In the genomic region with DNA sequence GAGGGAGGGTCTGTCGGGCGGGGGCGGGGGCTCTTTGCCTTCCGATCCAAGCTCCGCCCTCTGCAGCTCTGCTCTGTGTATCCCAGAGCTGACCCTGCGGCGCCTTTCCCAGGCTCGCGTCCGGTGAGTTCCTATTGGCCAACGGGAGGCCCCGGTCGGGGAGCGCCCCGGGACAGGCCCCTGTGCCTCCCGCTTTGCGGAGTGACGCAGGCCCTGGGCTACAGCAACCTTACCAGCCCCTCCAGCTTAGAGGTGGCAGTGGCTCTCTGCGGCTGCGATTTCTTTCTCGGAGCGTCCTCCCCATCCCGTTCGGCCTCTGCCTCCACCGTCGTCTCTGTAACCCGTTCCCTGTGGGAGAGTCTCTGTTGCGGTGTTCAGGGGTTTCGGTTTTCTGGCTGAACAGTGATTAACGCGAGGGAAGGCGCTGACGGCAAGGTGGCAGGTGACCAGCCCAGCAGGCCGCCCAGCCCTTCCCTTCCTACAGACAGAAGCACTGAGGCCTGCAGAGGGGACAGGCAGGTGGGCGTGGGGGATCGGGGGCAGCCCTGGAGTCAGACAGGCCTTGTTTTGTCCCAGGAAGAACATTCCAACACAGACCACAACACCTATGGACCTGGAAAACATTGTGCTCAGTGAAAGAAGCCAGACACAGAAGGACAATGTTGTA, we compare ENCODE assay signal across 7 cellular contexts. TPM values are rescaled to one million over a fixed set of nuclear protein-coding genes. Genes with fewer than 3 reads are reported as not detected.
A peak's percentile ranks its signal among the peaks of the same experiment; 100 is the strongest.
DNase-seq lines count a peak whose midpoint lies in the region; ATAC-seq and TF ChIP-seq lines count a peak whose summit lies in the region.

No MANE protein-coding gene starts in this region.

- H3K4me1 Mint-ChIP-seq in activated T-helper 17 cell treated with anti-CD3 and anti-CD28 coated beads, Interleukin-2, amount 50 U/mL, for 72 hours: peaks cover 5% of the 10 kb centered on the region

- POLR2A ChIA-PET in SK-N-SH (lab: Yijun Ruan, JAX): no interaction called here

- CTCF ChIA-PET in SK-N-SH (lab: Yijun Ruan, JAX): interaction anchor here (1.1 to 9.6 kb wide), 5 partner anchors 13 to 292 kb away, joined by 3 to 297 read pairs (median 4); no protein-coding TSS in a partner anchor

- H3K4me1 ChIP-seq in heart left ventricle (peaks cover 0 to 31% (median 16%) of the 10 kb centered on the region in 12 donors), ovary (ENCODE audit: insufficient read depth) (peaks cover 3% of the 10 kb centered on the region), SK-N-SH (ENCODE audit: control insufficient read depth in 1 of 2, insufficient read depth in 2 of 2, low read depth in 1 of 2, low read length in 1 of 2) (peaks cover 0 to 2% of the 10 kb centered on the region in 2 experiments; a peak in 1 of 4 replicates)

- H3K9me3 Mint-ChIP-seq in activated T-helper 17 cell treated with anti-CD3 and anti-CD28 coated beads, Interleukin-2, amount 50 U/mL, for 72 hours: no peaks in the 10 kb centered on the region

- ATAC-seq in activated T-helper 17 cell treated with anti-CD3 and anti-CD28 coated beads, Interleukin-2, amount 50 U/mL, for 72 hours (replicated peaks): peak; percentile 21
- peak; percentile 90 to 97 (median 95) for ATAC-seq in heart left ventricle
- ATAC-seq in HG02884 (IDR thresholded peaks at IDR 0.05; ENCODE audit: unreplicated experiment): no peak

- H3K9me2 ChIP-seq in SK-N-SH: no peaks in the 10 kb centered on the region

- no peaks in the 10 kb centered on the region for H3K36me3 ChIP-seq in heart left ventricle
- H3K36me3 ChIP-seq in ovary: no peaks in the 10 kb centered on the region
- H3K36me3 ChIP-seq in SK-N-SH (replicated peaks in 1 of 2; ENCODE audit: control insufficient read depth in 1 of 2, insufficient read depth in 2 of 2, low read length in 1 of 2): no peaks in the 10 kb centered on the region

- H3K4me3 ChIP-seq in heart left ventricle (peak overlapping the region; percentile 50 to 75 (median 62)), ovary (peak overlapping the region; percentile 61), SK-N-SH (ENCODE audit: low read depth in 2 of 2, low read length in 1 of 2) (no peak overlapping the region)

- H3K4me3 Mint-ChIP-seq in activated T-helper 17 cell treated with anti-CD3 and anti-CD28 coated beads, Interleukin-2, amount 50 U/mL, for 72 hours: no peak overlapping the region

- H3F3A ChIP-seq in SK-N-SH (replicated peaks; ENCODE audit: insufficient read depth): no peaks in the 10 kb centered on the region

- no peaks in the 10 kb centered on the region for H3K79me2 ChIP-seq in SK-N-SH (ENCODE audit: insufficient read depth)

- no peak overlapping the region for H2AFZ ChIP-seq in SK-N-SH (ENCODE audit: low read depth)

- H3K27me3 Mint-ChIP-seq in activated T-helper 17 cell treated with anti-CD3 and anti-CD28 coated beads, Interleukin-2, amount 50 U/mL, for 72 hours: no peaks in the 10 kb centered on the region

- H3K27me3 ChIP-seq in heart left ventricle (no peaks in the 10 kb centered on the region), ovary (no peaks in the 10 kb centered on the region), SK-N-SH (ENCODE audit: insufficient read depth) (no peaks in the 10 kb centered on the region)

- H3K27ac ChIP-seq in heart left ventricle (peak overlapping the region; percentile 75 to 95 (median 92)), ovary (peak overlapping the region; percentile 37 to 73), SK-N-SH (ENCODE audit: low read depth in 2 of 2, low read length in 1 of 2) (no peak overlapping the region)

- no peak for TF ChIP-seq EP300 in ovary (IDR thresholded peaks at IDR 0.05)
- no peak for TF ChIP-seq EP300 in SK-N-SH (IDR thresholded peaks at IDR 0.05; ENCODE audit: borderline replicate concordance in 1 of 2, low read depth in 1 of 2, low read length in 1 of 2)

- 1 to 4% (median 3%) methylated on average over 28 to 36 of the region's 36 CpGs for WGBS in heart left ventricle, 4 donors
- 1 to 2% (median 1%) methylated on average over 33 to 36 of the region's 36 CpGs for WGBS in ovary, 3 donors
- WGBS in SK-N-SH (ENCODE audit: low lambda C conversion rate): 80% methylated on average over 18 of the region's 36 CpGs

- H3K4me2 ChIP-seq in SK-N-SH: no peak overlapping the region

- H3K9ac ChIP-seq in SK-N-SH: no peak overlapping the region

- H3K27ac Mint-ChIP-seq in activated T-helper 17 cell treated with anti-CD3 and anti-CD28 coated beads, Interleukin-2, amount 50 U/mL, for 72 hours: no peak overlapping the region

- TF ChIP-seq CTCF in heart left ventricle (IDR thresholded peaks at IDR 0.05) (no peak), ovary (IDR thresholded peaks at IDR 0.05) (no peak), SK-N-SH (IDR thresholded peaks at IDR 0.05) (no peak)

- intact Hi-C loops in heart left ventricle (cut with DNase I): loop anchor here in 4 of 10 donors (2.0 to 5.0 kb wide), 2 partner anchors 190 to 192 kb away; a partner anchor contains a TSS
- intact Hi-C loops in ovary (cut with DNase I): loop anchor here in 2 of 4 donors (5.0 to 10.0 kb wide), 2 partner anchors 50 to 198 kb away; no protein-coding TSS in a partner anchor

- peaks cover 0 to 8% (median 0%) of the 10 kb centered on the region in 12 donors for H3K9me3 ChIP-seq in heart left ventricle
- no peaks in the 10 kb centered on the region for H3K9me3 ChIP-seq in ovary
- H3K9me3 ChIP-seq in SK-N-SH: no peaks in the 10 kb centered on the region

- H4K20me1 ChIP-seq in SK-N-SH (ENCODE audit: insufficient read depth): no peaks in the 10 kb centered on the region

- TF ChIP-seq RAD21 in SK-N-SH (IDR thresholded peaks at IDR 0.05; ENCODE audit: low read length): no peak

- TF ChIP-seq POLR2A in heart left ventricle (IDR thresholded peaks at IDR 0.05) (peak in 1 of 2 donors; percentile 82), ovary (IDR thresholded peaks at IDR 0.05) (peak; percentile 76)

- H3K36me3 Mint-ChIP-seq in activated T-helper 17 cell treated with anti-CD3 and anti-CD28 coated beads, Interleukin-2, amount 50 U/mL, for 72 hours (ENCODE audit: low read depth): no peaks in the 10 kb centered on the region

- DNase-seq in HK-2 (ENCODE audit: unreplicated experiment) (peak; percentile 93), heart left ventricle (peak; percentile 92 to 96 (median 95)), ovary (peak; percentile 86 to 92 (median 90)), T-helper 1 cell (no peak), SK-N-SH (no peak)

TF ChIP-seq in SK-N-SH, 30 proteins besides CTCF, POLR2A, EP300 and RAD21:
- no peak for TF ChIP-seq FOXJ3 (CRISPR knock-in tag; IDR thresholded peaks at IDR 0.05)
- TF ChIP-seq, protein P1, sequence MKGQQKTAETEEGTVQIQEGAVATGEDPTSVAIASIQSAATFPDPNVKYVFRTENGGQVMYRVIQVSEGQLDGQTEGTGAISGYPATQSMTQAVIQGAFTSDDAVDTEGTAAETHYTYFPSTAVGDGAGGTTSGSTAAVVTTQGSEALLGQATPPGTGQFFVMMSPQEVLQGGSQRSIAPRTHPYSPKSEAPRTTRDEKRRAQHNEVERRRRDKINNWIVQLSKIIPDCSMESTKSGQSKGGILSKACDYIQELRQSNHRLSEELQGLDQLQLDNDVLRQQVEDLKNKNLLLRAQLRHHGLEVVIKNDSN (IDR thresholded peaks at IDR 0.05; ENCODE audit: borderline replicate concordance, low read depth): no peak
- TF ChIP-seq, protein P2, sequence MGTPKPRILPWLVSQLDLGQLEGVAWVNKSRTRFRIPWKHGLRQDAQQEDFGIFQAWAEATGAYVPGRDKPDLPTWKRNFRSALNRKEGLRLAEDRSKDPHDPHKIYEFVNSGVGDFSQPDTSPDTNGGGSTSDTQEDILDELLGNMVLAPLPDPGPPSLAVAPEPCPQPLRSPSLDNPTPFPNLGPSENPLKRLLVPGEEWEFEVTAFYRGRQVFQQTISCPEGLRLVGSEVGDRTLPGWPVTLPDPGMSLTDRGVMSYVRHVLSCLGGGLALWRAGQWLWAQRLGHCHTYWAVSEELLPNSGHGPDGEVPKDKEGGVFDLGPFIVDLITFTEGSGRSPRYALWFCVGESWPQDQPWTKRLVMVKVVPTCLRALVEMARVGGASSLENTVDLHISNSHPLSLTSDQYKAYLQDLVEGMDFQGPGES (IDR thresholded peaks at IDR 0.05; ENCODE audit: low read depth, low read length): no peak
- no peak for TF ChIP-seq MXI1 (IDR thresholded peaks at IDR 0.05; ENCODE audit: low read depth, low read length)
- no peak for TF ChIP-seq GABPA (IDR thresholded peaks at IDR 0.05; ENCODE audit: low read depth)
- no peak for TF ChIP-seq CHD2 (IDR thresholded peaks at IDR 0.05; ENCODE audit: low read length, partially characterized antibody)
- TF ChIP-seq POLR2AphosphoS5 (IDR thresholded peaks at IDR 0.05; ENCODE audit: low read depth, low read length): no peak
- TF ChIP-seq RCOR1 (IDR thresholded peaks at IDR 0.05; ENCODE audit: low read length): no peak
- TF ChIP-seq TCF12 (IDR thresholded peaks at IDR 0.05): no peak
- TF ChIP-seq RXRA (IDR thresholded peaks at IDR 0.05; ENCODE audit: borderline replicate concordance, low read depth): no peak
TF ChIP-seq in SK-N-SH: peak in this region for 0.

RNA-seq across cellular contexts. Expression of a gene that starts 18.1 kb away (rescaled TPM):
- total RNA-seq in activated T-helper 17 cell treated with anti-CD3 and anti-CD28 coated beads, Interleukin-2, amount 50 U/mL, for 72 hours: 10 to 100 TPM; 11.6 to 19.0 TPM
- total RNA-seq in heart left ventricle: 100 to 1,000 TPM in 1 of 9 donors, 10 to 100 TPM in 8; 30.2 to 122 (median 63.3) TPM
- polyA plus RNA-seq in heart left ventricle: 10 to 100 TPM; 14.7 to 19.8 TPM
- total RNA-seq in ovary: 100 to 1,000 TPM in 5 of 7 donors, 10 to 100 TPM in 2; 84.1 to 296 (median 153) TPM
- 10 to 100 TPM; 15.7 to 19.2 TPM for polyA plus RNA-seq in ovary
- 13.2 and 14.7 TPM in 2 replicates for polyA plus RNA-seq in SK-N-SH (2012; rRNA removed)
- polyA plus RNA-seq in SK-N-SH (2012; cell fraction: cytosol; rRNA removed): 9.5 and 11.1 TPM in 2 replicates
- polyA plus RNA-seq in SK-N-SH (2012; cell fraction: nucleus; rRNA removed): 28.3 and 31.7 TPM in 2 replicates

RNA-seq across cellular contexts. Expression of a gene that starts 19.0 kb away (rescaled TPM):
- 10 to 100 TPM; 13.1 to 22.0 TPM for total RNA-seq in activated T-helper 17 cell treated with anti-CD3 and anti-CD28 coated beads, Interleukin-2, amount 50 U/mL, for 72 hours
- total RNA-seq in heart left ventricle (10 to 100 TPM; 13.7 to 37.4 (median 23.6) TPM), ovary (10 to 100 TPM in 6 of 7 donors, 1 to 10 TPM in 1; 7.5 to 18.2 (median 12.6) TPM)
- polyA plus RNA-seq in heart left ventricle (10 to 100 TPM; 28.4 to 35.3 TPM), ovary (10 to 100 TPM; 11.6 to 11.7 TPM), SK-N-SH (2012; rRNA removed) (18.3 and 18.4 TPM in 2 replicates)
- 8.6 and 12.8 TPM in 2 replicates for polyA plus RNA-seq in SK-N-SH (2012; cell fraction: cytosol; rRNA removed)
- 10.1 and 13.1 TPM in 2 replicates for polyA plus RNA-seq in SK-N-SH (2012; cell fraction: nucleus; rRNA removed)

RNA-seq across cellular contexts. Expression of a gene that starts 59.5 kb away (rescaled TPM):
- total RNA-seq in activated T-helper 17 cell treated with anti-CD3 and anti-CD28 coated beads, Interleukin-2, amount 50 U/mL, for 72 hours: 100 to 1,000 TPM; 197 to 205 TPM
- total RNA-seq in heart left ventricle (100 to 1,000 TPM in 1 of 9 donors, 10 to 100 TPM in 8; 54.2 to 105 (median 84.8) TPM), ovary (10 to 100 TPM; 51.0 to 90.3 (median 77.2) TPM)
- polyA plus RNA-seq in heart left ventricle (10 to 100 TPM; 73.0 to 73.9 TPM), ovary (100 to 1,000 TPM in 1 of 2 donors, 10 to 100 TPM in 1; 43.6 to 189 TPM), SK-N-SH (2012; rRNA removed) (99.7 and 100 TPM in 2 replicates)
- 108 and 138 TPM in 2 replicates for polyA plus RNA-seq in SK-N-SH (2012; cell fraction: cytosol; rRNA removed)
- polyA plus RNA-seq in SK-N-SH (2012; cell fraction: nucleus; rRNA removed): 79.8 and 106 TPM in 2 replicates

Comparison
In these comparisons a context has a peak if more than half of its experiments do, and no peak if none do; other contexts are left out.
1. DNase-seq: peak in HK-2 (single experiment), heart left ventricle (5 of 5) and ovary (5 of 5); none in T-helper 1 cell (0 of 5) and SK-N-SH (single experiment).
2. H3K27ac ChIP-seq: peak in heart left ventricle (12 of 12) and ovary (2 of 2); none in SK-N-SH (0 of 2).
3. H3K4me3 ChIP-seq: peak in heart left ventricle (12 of 12) and ovary (single experiment); none in SK-N-SH (0 of 2).